ENCODE assay signal across 1 cellular context in genomic region chr3:114896978-114897377, GRCh38.
TF ChIP-seq lines count a peak whose summit lies in the region.

No MANE protein-coding gene starts in this region.

TF ChIP-seq in HepG2, 621 proteins besides CTCF, POLR2A, EP300 and RAD21 (continued from another document):
- TF ChIP-seq PRDM4 (CRISPR knock-in tag; IDR thresholded peaks at IDR 0.05; ENCODE audit: borderline replicate concordance) (no peak), DRAP1 (CRISPR knock-in tag; IDR thresholded peaks at IDR 0.05) (no peak), GATA4 (IDR thresholded peaks at IDR 0.05; ENCODE audit: borderline replicate concordance, low read depth) (no peak), ZNF282 (IDR thresholded peaks at IDR 0.05; ENCODE audit: partially characterized antibody) (no peak), HDAC1 (CRISPR knock-in tag; IDR thresholded peaks at IDR 0.05) (no peak), POLR2G (IDR thresholded peaks at IDR 0.05; ENCODE audit: low read depth, low read length) (no peak), SRSF4 (IDR thresholded peaks at IDR 0.05; ENCODE audit: low read depth, low read length, poor library complexity, severe bottlenecking) (no peak), TIGD3 (CRISPR knock-in tag; IDR thresholded peaks at IDR 0.05; ENCODE audit: borderline replicate concordance) (no peak), TFDP2 (CRISPR knock-in tag; IDR thresholded peaks at IDR 0.05) (no peak), ZFP62 (CRISPR knock-in tag; IDR thresholded peaks at IDR 0.05) (no peak), KDM5B (CRISPR knock-in tag; IDR thresholded peaks at IDR 0.05; ENCODE audit: borderline replicate concordance) (no peak)
